ENCODE assay signal across 8 cellular contexts in the genomic region with DNA sequence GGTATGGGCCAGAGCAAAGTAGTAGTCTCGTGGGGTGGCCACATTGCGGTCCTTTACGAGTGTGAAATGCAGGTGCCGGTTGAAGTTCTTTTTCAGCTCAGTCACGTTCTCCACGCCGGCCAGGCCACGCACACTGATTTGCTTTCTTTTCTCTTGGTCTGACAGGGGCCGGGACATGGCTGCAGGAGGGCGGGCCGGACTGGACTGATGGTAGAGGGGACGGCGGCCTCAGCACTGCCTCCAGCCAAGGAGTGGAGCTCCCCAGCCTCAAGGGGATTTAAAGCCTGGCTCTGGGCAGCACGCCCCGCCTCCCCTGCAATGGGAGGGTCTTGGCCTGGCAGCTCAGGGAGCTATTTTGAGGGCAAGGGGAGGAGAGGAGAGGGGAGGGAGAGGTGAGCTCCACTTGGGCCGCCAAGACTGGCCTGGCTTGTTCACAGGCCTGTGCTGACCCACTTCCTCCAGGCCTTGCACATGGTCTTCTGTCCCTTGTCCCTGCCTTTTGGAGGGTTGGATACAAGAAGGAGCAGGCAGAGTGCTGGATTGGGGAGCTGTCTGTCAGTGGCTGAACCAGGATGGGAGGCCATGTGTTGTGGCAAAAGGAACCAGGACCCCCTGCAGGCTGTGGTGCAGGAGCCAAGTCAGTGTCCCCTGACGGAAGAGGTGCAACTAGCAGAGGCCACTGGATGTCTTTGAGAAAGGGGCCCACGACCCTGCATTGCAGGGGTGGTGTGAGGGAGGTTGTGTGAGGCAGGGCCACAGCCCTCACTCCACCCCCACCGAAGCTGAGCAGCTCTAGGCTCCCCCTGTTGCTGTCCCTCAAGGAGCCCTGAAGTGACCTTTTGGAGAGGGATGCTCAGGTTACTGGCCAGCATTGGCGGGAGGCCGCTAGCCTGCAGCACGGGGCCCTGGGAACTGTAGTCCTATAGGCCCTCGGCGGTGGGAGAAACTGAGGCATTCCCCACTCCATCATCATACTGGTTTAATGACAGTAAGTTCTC. TPM values are rescaled to one million over a fixed set of nuclear protein-coding genes. Genes with fewer than 3 reads are reported as not detected.
A peak's percentile ranks its signal among the peaks of the same experiment; 100 is the strongest.
DNase-seq lines count a peak whose midpoint lies in the region; ATAC-seq and TF ChIP-seq lines count a peak whose summit lies in the region.

A gene (minus strand): TSS at position 253 of the 998 bp plus-strand sequence. CDS start 76 bp downstream, at position 177.

- H3K4me3 ChIP-seq in lung: no peak within 1 kb of the TSS
- peak within 1 kb of the TSS in 2 of 4 donors; percentile 10 to 12 for H3K4me3 ChIP-seq in transverse colon

- H3K4me1 ChIP-seq in lung (ENCODE audit: control insufficient read depth in 2 of 2, insufficient read depth in 2 of 2, low read length in 2 of 2) (peaks cover 4 to 12% of the 10 kb centered on the region in 2 donors), transverse colon (peaks cover 15 to 55% (median 27%) of the 10 kb centered on the region in 4 donors)

- 58 to 72% methylated on average over 23 to 24 of the region's 24 CpGs for WGBS in lung, 2 donors
- WGBS in transverse colon (ENCODE audit: low coverage in 1 of 2), 2 donors: 70% methylated on average over 23 of the region's 24 CpGs; no CpG with 5 or more reads in 1 of the 2 donors

- H3K4me1 Mint-ChIP-seq in central memory CD8-positive, alpha-beta T cell: peaks cover 54% of the 10 kb centered on the region

- intact Hi-C loops in transverse colon (cut with DNase I; ENCODE audit: low total_unique reads): no loop called here

- TF ChIP-seq POLR2A in transverse colon (IDR thresholded peaks at IDR 0.05): no peak

- H3K27me3 ChIP-seq in lung (ENCODE audit: control insufficient read depth, insufficient read depth) (no peaks in the 10 kb centered on the region), transverse colon (no peaks in the 10 kb centered on the region)

- TF ChIP-seq CTCF in lung (IDR thresholded peaks at IDR 0.05; ENCODE audit: control extremely low read depth, extremely low read depth): no peak
- TF ChIP-seq CTCF in transverse colon (IDR thresholded peaks at IDR 0.05): no peak

- H3K9me3 ChIP-seq in lung (ENCODE audit: control insufficient read depth in 2 of 2, insufficient read depth in 1 of 2, low read length in 1 of 2): no peaks in the 10 kb centered on the region
- H3K9me3 ChIP-seq in transverse colon: no peaks in the 10 kb centered on the region

- H3K36me3 ChIP-seq in lung (ENCODE audit: control insufficient read depth in 2 of 2, insufficient read depth in 2 of 2, low read length in 2 of 2): peaks cover 12 to 27% of the 10 kb centered on the region in 2 donors
- H3K36me3 ChIP-seq in transverse colon: peaks cover 0 to 14% (median 6%) of the 10 kb centered on the region in 4 donors

- no peaks in the 10 kb centered on the region for H3K27me3 Mint-ChIP-seq in central memory CD8-positive, alpha-beta T cell

- DNase-seq in activated CD8-positive, alpha-beta memory T cell treated with anti-CD3 and anti-CD28 coated beads, Interleukin-2, amount 50 U/mL, for 4 hours: peak; percentile 18
- DNase-seq in activated CD8-positive, alpha-beta memory T cell treated with anti-CD3 and anti-CD28 coated beads, Interleukin-2, amount 50 U/mL, for 48 hours: no peak
- DNase-seq in central memory CD8-positive, alpha-beta T cell (ENCODE audit: low spot score in 2 of 2): no peak
- no peak for DNase-seq in lung (ENCODE audit: low spot score)
- no peak for DNase-seq in transverse colon
- no peak for DNase-seq in ACHN
- DNase-seq in NCI-H187 treated with DMSO at 0.1 percent for 48 hours (lab: John Stamatoyannopoulos, UW): no peak

- TF ChIP-seq EP300 in transverse colon (IDR thresholded peaks at IDR 0.05; ENCODE audit: low read depth): no peak

- ATAC-seq in central memory CD8-positive, alpha-beta T cell (replicated peaks; ENCODE audit: extremely low read depth, poor library complexity, severe bottlenecking): no peak
- peak; percentile 36 for ATAC-seq in lung (ENCODE audit: insufficient read depth, low FRiP score)
- no peak for ATAC-seq in GM19324 (IDR thresholded peaks at IDR 0.05; ENCODE audit: low FRiP score, unreplicated experiment)

- H3K9me3 Mint-ChIP-seq in central memory CD8-positive, alpha-beta T cell: no peaks in the 10 kb centered on the region

- peaks cover 58% of the 10 kb centered on the region for H3K36me3 Mint-ChIP-seq in central memory CD8-positive, alpha-beta T cell (ENCODE audit: insufficient read depth)

- peak within 1 kb of the TSS; percentile 76 for H3K4me3 Mint-ChIP-seq in central memory CD8-positive, alpha-beta T cell

- peak within 1 kb of the TSS; percentile 79 for H3K27ac Mint-ChIP-seq in central memory CD8-positive, alpha-beta T cell (ENCODE audit: low read depth)

- in situ Hi-C loops in transverse colon (cut with MboI; ENCODE audit: low pct_ligation_motif_present in 1 of 4, low pct_unique_long_range_greater_than_20kb in 1 of 4, low sequenced_read_pairs in 3 of 4) (no loop called here), ACHN (cut with HindIII; ENCODE audit: low pct_ligation_motif_present, low pct_unique_long_range_greater_than_20kb, low sequenced_read_pairs) (no loop called here)

- H3K27ac ChIP-seq in lung (ENCODE audit: low read depth in 1 of 2, low read length in 1 of 2) (peak within 1 kb of the TSS; percentile 26 to 55), transverse colon (peak within 1 kb of the TSS; percentile 54 to 78 (median 73))

RNA-seq across cellular contexts. Expression of the gene that starts here (rescaled TPM):
- total RNA-seq in lung: 1 to 10 TPM; 3.7 to 3.8 TPM
- 1 to 10 TPM; 1.2 TPM for polyA plus RNA-seq in lung
- total RNA-seq in transverse colon: 1 to 10 TPM; 1.2 to 7.9 (median 2.2) TPM
